ENCODE assay signal across 8 cellular contexts in genomic region chr1:27527857-27528700, GRCh38. TPM values are rescaled to one million over a fixed set of nuclear protein-coding genes. Genes with fewer than 3 reads are reported as not detected.
A peak's percentile ranks its signal among the peaks of the same experiment; 100 is the strongest.
DNase-seq lines count a peak whose midpoint lies in the region; ATAC-seq, FAIRE-seq and TF ChIP-seq lines count a peak whose summit lies in the region.

No MANE protein-coding gene starts in this region.

- H3K36me3 ChIP-seq in KMS-11 (ENCODE audit: insufficient read depth) (no peaks in the 10 kb centered on the region), bronchial epithelial cell (ENCODE audit: control insufficient read depth, insufficient read depth, low read length) (peaks cover 9% of the 10 kb centered on the region)

- FAIRE-seq in bronchial epithelial cell (lab: Jason Lieb, UNC): no peak

- peaks cover 24% of the 10 kb centered on the region for H3K36me3 Mint-ChIP-seq in CD4-positive, alpha-beta T cell (ENCODE audit: low read depth)

- intact Hi-C loops in CD4-positive, alpha-beta T cell (cut with DNase I, micrococcal nuclease): loop anchor here in 1 of 2 experiments (10.0 kb wide), 1 partner anchor 137 kb away; no protein-coding TSS in a partner anchor

- H3K4me1 Mint-ChIP-seq in CD4-positive, alpha-beta T cell (ENCODE audit: low read depth): peaks cover 74% of the 10 kb centered on the region

- H3K4me3 Mint-ChIP-seq in CD4-positive, alpha-beta T cell: peak overlapping the region; percentile 82

- no peak for TF ChIP-seq CTCF in CD4-positive, alpha-beta T cell (IDR thresholded peaks at IDR 0.05)
- TF ChIP-seq CTCF in KMS-11 (conservative IDR thresholded peaks at IDR 0.05; ENCODE audit: low read depth, low read length): no peak
- TF ChIP-seq CTCF in bronchial epithelial cell (IDR thresholded peaks at IDR 0.05; ENCODE audit: insufficient read depth, low read length, severe bottlenecking): no peak

- H3K27ac ChIP-seq in CD4-positive, alpha-beta T cell (ENCODE audit: low read depth, low read length): peak overlapping the region; percentile 57
- H3K27ac ChIP-seq in KMS-11 (peak overlapping the region; percentile 85), layer of hippocampus (ENCODE audit: low read depth, low read length) (peak overlapping the region; percentile 87)

- no peaks in the 10 kb centered on the region for H3K9me3 ChIP-seq in CD4-positive, alpha-beta T cell (ENCODE audit: control insufficient read depth, low read length)

- peak overlapping the region; percentile 99 for H3K4me2 ChIP-seq in KMS-11

- peak overlapping the region; percentile 71 for H3K9ac ChIP-seq in KMS-11

- peak overlapping the region; percentile 53 for H2AFZ ChIP-seq in KMS-11 (ENCODE audit: low read depth)

- H3K27me3 ChIP-seq in CD4-positive, alpha-beta T cell (ENCODE audit: control insufficient read depth, insufficient read depth, low read length): no peaks in the 10 kb centered on the region
- H3K27me3 ChIP-seq in KMS-11 (ENCODE audit: insufficient read depth, low read depth) (no peaks in the 10 kb centered on the region), bronchial epithelial cell (ENCODE audit: control insufficient read depth, insufficient read depth, low read length) (no peaks in the 10 kb centered on the region), layer of hippocampus (ENCODE audit: control insufficient read depth, insufficient read depth, low read length) (no peaks in the 10 kb centered on the region)

- DNase-seq in CD4-positive, alpha-beta T cell: peak; percentile 39 to 70 (median 50)
- peak; percentile 26 for DNase-seq in T-helper 9 cell
- DNase-seq in bronchial epithelial cell (ENCODE audit: low read depth): peak; percentile 73
- peak; percentile 41 for DNase-seq in stimulated activated CD4-positive, alpha-beta T cell treated with anti-CD3 and anti-CD28 coated beads, Interleukin-4, amount 100 ng/mL, for 24 hours
- DNase-seq in mucosa of gallbladder (ENCODE audit: low spot score): no peak
- no peak for DNase-seq in ureter (ENCODE audit: low spot score)

- no peaks in the 10 kb centered on the region for H3K79me2 ChIP-seq in KMS-11 (ENCODE audit: insufficient read depth, low read depth)

- no peaks in the 10 kb centered on the region for H4K20me1 ChIP-seq in KMS-11 (ENCODE audit: insufficient read depth)

- H3K27ac Mint-ChIP-seq in CD4-positive, alpha-beta T cell: peak overlapping the region; percentile 86

- CTCF ChIA-PET in CD4-positive, alpha-beta T cell (lab: Charles Lee): interaction anchor here (1.0 to 1.2 kb wide), 2 partner anchors 29 to 80 kb away, joined by 4 to 5 read pairs; no protein-coding TSS in a partner anchor

- POLR2A ChIA-PET in CD4-positive, alpha-beta T cell (lab: Charles Lee): interaction anchor here (0.7 to 3.9 kb wide), 4 partner anchors 28 to 135 kb away, joined by 3 to 26 read pairs (median 7); partner anchors contain the start of gene WASF2

- peaks cover 43% of the 10 kb centered on the region for H3K4me1 ChIP-seq in KMS-11 (ENCODE audit: low read depth, poor library complexity, severe bottlenecking)

- H3K4me3 ChIP-seq in KMS-11 (IDR thresholded peaks at IDR 0.05; ENCODE audit: insufficient read depth, low read depth, low read length) (peak overlapping the region; percentile 60), bronchial epithelial cell (ENCODE audit: low read depth, low read length) (peak overlapping the region; percentile 16)

- H3K9me3 Mint-ChIP-seq in CD4-positive, alpha-beta T cell: no peaks in the 10 kb centered on the region

- peak; percentile 59 for ATAC-seq in CD4-positive, alpha-beta T cell (ENCODE audit: poor library complexity)

- no peaks in the 10 kb centered on the region for H3K27me3 Mint-ChIP-seq in CD4-positive, alpha-beta T cell

RNA-seq across cellular contexts. Expression of gene WASF2, which starts 38.1 kb away (rescaled TPM):
- total RNA-seq in CD4-positive, alpha-beta T cell: 100 to 1,000 TPM; 119 to 121 TPM
- total RNA-seq in bronchial epithelial cell (22.1 and 38.3 TPM in 2 replicates), mucosa of gallbladder (124 TPM), ureter (141 TPM)

Comparison
In these comparisons a context has a peak if more than half of its experiments do, and no peak if none do; other contexts are left out.
1. DNase-seq: peak in CD4-positive, alpha-beta T cell (10 of 10), T-helper 9 cell (single experiment), bronchial epithelial cell (single experiment) and stimulated activated CD4-positive, alpha-beta T cell treated with anti-CD3 and anti-CD28 coated beads, Interleukin-4, amount 100 ng/mL, for 24 hours (single experiment); none in mucosa of gallbladder (single experiment) and ureter (single experiment).
2. Peak in every context shown above with its lines, with median percentiles within 50 percentile points of each other: H3K27ac ChIP-seq.